Comparison of ENCODE assay signal across 21 cellular contexts in the genomic region with DNA sequence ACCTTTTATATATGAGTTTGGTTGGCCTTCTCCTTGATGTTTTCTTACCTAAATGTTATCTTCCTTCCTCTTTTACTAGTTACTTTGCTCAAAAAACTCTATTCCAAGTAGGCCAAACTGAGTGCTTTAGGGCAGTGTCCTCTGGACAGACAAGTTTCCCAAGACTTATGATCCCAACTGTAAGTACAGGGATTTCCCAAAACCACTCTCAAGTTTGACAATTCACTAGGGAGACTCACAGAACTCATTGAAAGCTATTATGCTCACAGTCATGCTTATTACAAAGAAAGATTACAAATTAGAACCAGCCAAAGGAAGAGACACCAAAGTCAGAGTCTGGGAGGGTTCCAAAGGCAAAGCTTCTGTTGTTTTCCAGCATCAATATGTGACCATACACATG.
"Had no signal": no experiment of that assay in that cellular context is flagged by ENCODE, and none has a peak within 500 bp of the region (broad histone marks: within the 10 kb centered on the region; RNA-seq: fewer than 3 reads in every experiment).

No MANE protein-coding gene starts in this region.

- H3K27ac ChIP-seq: hepatocyte, left ventricle myocardium inferior, neutrophil, ovary, prostate gland, skin epidermis, spleen, tibial nerve, vagina had no signal

- H3K4me2 ChIP-seq: hepatocyte had no signal

- ATAC-seq: naive thymus-derived CD8-positive, alpha-beta T cell; right cardiac atrium; sciatic nerve; stimulated activated effector memory CD8-positive, alpha-beta T cell treated with anti-CD3 and anti-CD28 coated beads, Interleukin-12 subunit alpha, Interleukin-12 subunit beta, amount 100 ng/mL, for 72 hours had no signal

- DNase-seq: islet precursor cell; left ventricle myocardium inferior; naive thymus-derived CD8-positive, alpha-beta T cell; occipital lobe; ovary; posterior cingulate gyrus; retina; right cardiac atrium; spleen; stimulated activated CD4-positive, alpha-beta T cell treated with anti-CD3 and anti-CD28 coated beads, Interleukin-4, amount 100 ng/mL, for 24 hours; stimulated activated naive CD4-positive, alpha-beta T cell; substantia nigra had no signal

- H3K79me2 ChIP-seq: hepatocyte had no signal

- H2AFZ ChIP-seq: hepatocyte had no signal

- H3K27me3 ChIP-seq: hepatocyte, neutrophil, ovary, spleen, tibial nerve, vagina had no signal

- H3K4me3 ChIP-seq: hepatocyte, left ventricle myocardium inferior, lung, ovary, prostate gland, skin epidermis, spleen, tibial nerve, vagina had no signal

- H3K9me3 ChIP-seq: left ventricle myocardium inferior, neutrophil, ovary, prostate gland, spleen, tibial nerve, vagina had no signal

- H3K4me1 ChIP-seq: left ventricle myocardium inferior, prostate gland, spleen, tibial nerve, vagina had no signal

- H3K36me3 ChIP-seq: left ventricle myocardium inferior, neutrophil, ovary, prostate gland, spleen, tibial nerve, vagina had no signal
